ENCODE assay signal across 19 cellular contexts in genomic region chr2:67717692-67718091, GRCh38.
"Had no signal": no experiment of that assay in that cellular context is flagged by ENCODE, and none has a peak within 500 bp of the region (broad histone marks: within the 10 kb centered on the region; RNA-seq: fewer than 3 reads in every experiment).

No MANE protein-coding gene starts in this region.

- DNase-seq: colonic mucosa; cortex of kidney; effector CD4-positive, alpha-beta T cell; effector memory CD4-positive, alpha-beta T cell; foreskin melanocyte; gastrocnemius medialis; glutamatergic neuron; head of caudate nucleus; heart right ventricle; hippocampal formation; left cardiac atrium; left lung; left ventricle myocardium superior; lower lobe of right lung; mesenchymal stem cell; mucosa of descending colon; naive B cell; naive thymus-derived CD8-positive, alpha-beta T cell had no signal

- H3K4me3 ChIP-seq: colonic mucosa, esophagus muscularis mucosa, gastrocnemius medialis, heart right ventricle, left lung, lower lobe of right lung, mucosa of descending colon had no signal

- H3K27ac ChIP-seq: colonic mucosa, esophagus muscularis mucosa, gastrocnemius medialis, heart right ventricle, left lung, lower lobe of right lung had no signal

- H3K9me3 ChIP-seq: colonic mucosa, esophagus muscularis mucosa, gastrocnemius medialis, lower lobe of right lung, mucosa of descending colon had no signal

- H3K36me3 ChIP-seq: colonic mucosa, esophagus muscularis mucosa, gastrocnemius medialis, heart right ventricle, left lung, lower lobe of right lung had no signal

- ATAC-seq: gastrocnemius medialis; heart right ventricle; left cardiac atrium; left lung; left ventricle myocardium superior; lower lobe of right lung; mucosa of descending colon; naive thymus-derived CD8-positive, alpha-beta T cell had no signal
